9 cellular contexts compared by ENCODE assay signal in the genomic region with DNA sequence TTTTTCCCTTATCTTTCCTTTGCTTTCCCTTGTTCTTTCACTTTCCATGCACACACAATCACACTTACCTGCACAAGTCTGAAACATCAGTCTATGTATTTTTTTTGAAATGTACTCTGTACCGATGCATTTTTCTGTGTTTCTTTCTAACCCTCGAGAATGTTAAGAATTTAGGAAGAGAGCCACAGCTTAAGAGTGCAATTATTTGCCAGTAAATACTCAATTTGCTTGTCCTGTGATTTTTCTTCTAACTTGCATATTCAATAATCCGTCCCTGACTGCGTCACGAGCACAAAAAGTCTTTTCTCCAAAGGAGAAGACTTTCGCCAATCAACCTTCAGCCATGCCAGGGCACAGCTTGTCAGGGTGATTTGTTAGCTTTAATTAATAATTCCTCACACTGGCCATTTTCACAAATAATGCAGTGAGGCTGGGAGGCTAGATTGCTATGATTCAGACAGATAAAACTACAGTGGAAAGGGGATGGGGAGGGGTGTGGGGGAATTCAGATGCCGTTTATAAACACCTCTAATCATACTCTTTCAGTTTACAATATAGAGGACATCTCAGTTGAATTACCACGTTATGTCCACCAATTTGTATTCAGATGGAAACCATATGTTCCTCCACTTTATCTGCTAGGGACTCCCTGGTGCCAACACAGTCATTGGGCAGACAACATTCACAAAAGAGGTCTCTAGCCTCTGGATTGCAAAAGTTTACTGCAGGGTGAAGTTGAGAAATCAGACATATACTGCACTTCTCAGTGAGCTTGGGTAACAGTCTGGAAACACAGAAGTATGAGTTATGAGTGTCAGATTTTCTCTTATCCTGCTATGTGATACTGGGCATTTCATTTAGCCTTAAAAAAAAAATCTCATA.
DNase-seq lines count a peak whose midpoint lies in the region; ATAC-seq and TF ChIP-seq lines count a peak whose summit lies in the region.
"Had no signal": no experiment of that assay in that cellular context is flagged by ENCODE, and none has a peak within 500 bp of the region (broad histone marks: within the 10 kb centered on the region; RNA-seq: fewer than 3 reads in every experiment).

No MANE protein-coding gene starts in this region.

- no peaks in the 10 kb centered on the region for H3K4me1 ChIP-seq in ovary (ENCODE audit: insufficient read depth)

- 7 to 22% (median 10%) methylated on average over 8 of the region's 8 CpGs for WGBS in ovary, 3 donors

- TF ChIP-seq CTCF in AG09319 (IDR thresholded peaks at IDR 0.05; ENCODE audit: low read depth, low read length) (no peak), fibroblast of the aortic adventitia (IDR thresholded peaks at IDR 0.05; ENCODE audit: insufficient read depth, low read length) (no peak), ovary (IDR thresholded peaks at IDR 0.05) (no peak), WTC11 (IDR thresholded peaks at IDR 0.05) (no peak)

- POLR2A ChIA-PET in activated CD4-positive, alpha-beta T cell treated with anti-CD3 and anti-CD28 coated beads for 36 hours (lab: Charles Lee), result no interaction called here
- POLR2A ChIA-PET in WTC11 (lab: Charles Lee), result no interaction called here

- H3K27me3 Mint-ChIP-seq in activated CD4-positive, alpha-beta T cell treated with anti-CD3 and anti-CD28 coated beads for 36 hours, result no peaks in the 10 kb centered on the region
- no peaks in the 10 kb centered on the region for H3K27me3 Mint-ChIP-seq in WTC11 (ENCODE audit: low read depth)
- H3K27me3 Mint-ChIP-seq: CD4-positive, alpha-beta memory T cell had no signal

- H3K36me3 Mint-ChIP-seq in activated CD4-positive, alpha-beta T cell treated with anti-CD3 and anti-CD28 coated beads for 36 hours (ENCODE audit: low read depth), result no peaks in the 10 kb centered on the region
- H3K36me3 Mint-ChIP-seq in WTC11, result no peaks in the 10 kb centered on the region

- DNase-seq in AG09319 (ENCODE audit: extremely low read depth, low read depth) (peak; percentile 56), RPMI7951 (ENCODE audit: low read depth) (peak; percentile 67), fibroblast of the aortic adventitia (ENCODE audit: low read depth) (peak; percentile 88), ovary (no peak), NCI-H2196 treated with DMSO at 0.1 percent for 48 hours (lab: John Stamatoyannopoulos, UW; ENCODE audit: unreplicated experiment) (no peak), WTC11 (ENCODE audit: low spot score) (no peak)
- no peak for DNase-seq in activated CD4-positive, alpha-beta T cell treated with anti-CD3 and anti-CD28 coated beads for 36 hours
- no peak for DNase-seq in activated CD4-positive, alpha-beta T cell treated with anti-CD3 and anti-CD28 coated beads for 4 hours
- DNase-seq: CD4-positive, alpha-beta memory T cell had no signal

- H3K4me3 ChIP-seq in fibroblast of the aortic adventitia (ENCODE audit: low read depth, low read length), result peak overlapping the region; percentile 63
- peak overlapping the region; percentile 36 for H3K4me3 ChIP-seq in ovary

- CTCF ChIA-PET in activated CD4-positive, alpha-beta T cell treated with anti-CD3 and anti-CD28 coated beads for 36 hours (lab: Charles Lee), result no interaction called here
- CTCF ChIA-PET in WTC11 (lab: Charles Lee), result no interaction called here

- H3K27ac Mint-ChIP-seq in activated CD4-positive, alpha-beta T cell treated with anti-CD3 and anti-CD28 coated beads for 36 hours, result no peak overlapping the region
- no peak overlapping the region for H3K27ac Mint-ChIP-seq in WTC11
- H3K27ac Mint-ChIP-seq: CD4-positive, alpha-beta memory T cell had no signal

- intact Hi-C loops in ovary (cut with DNase I), result no loop called here
- intact Hi-C loops in activated CD4-positive, alpha-beta T cell treated with anti-CD3 and anti-CD28 coated beads for 36 hours (cut with DNase I, micrococcal nuclease), result no loop called here

- peaks cover 1% of the 10 kb centered on the region for H3K4me1 Mint-ChIP-seq in activated CD4-positive, alpha-beta T cell treated with anti-CD3 and anti-CD28 coated beads for 36 hours
- no peaks in the 10 kb centered on the region for H3K4me1 Mint-ChIP-seq in WTC11

- H3K27me3 ChIP-seq in ovary, result no peaks in the 10 kb centered on the region

- no peak for TF ChIP-seq EP300 in ovary (IDR thresholded peaks at IDR 0.05)

- peak overlapping the region in 1 of 2 donors; percentile 51 for H3K27ac ChIP-seq in ovary

- TF ChIP-seq POLR2A in ovary (IDR thresholded peaks at IDR 0.05), result no peak

- H3K36me3 ChIP-seq in ovary, result no peaks in the 10 kb centered on the region

- no peak for ATAC-seq in activated CD4-positive, alpha-beta T cell treated with anti-CD3 and anti-CD28 coated beads for 36 hours
- no peak for ATAC-seq in WTC11

- no peaks in the 10 kb centered on the region for H3K9me3 Mint-ChIP-seq in activated CD4-positive, alpha-beta T cell treated with anti-CD3 and anti-CD28 coated beads for 36 hours (ENCODE audit: low read depth)
- no peaks in the 10 kb centered on the region for H3K9me3 Mint-ChIP-seq in WTC11
- H3K9me3 Mint-ChIP-seq: CD4-positive, alpha-beta memory T cell had no signal

- no peaks in the 10 kb centered on the region for H3K9me3 ChIP-seq in ovary

- no peak overlapping the region for H3K4me3 Mint-ChIP-seq in activated CD4-positive, alpha-beta T cell treated with anti-CD3 and anti-CD28 coated beads for 36 hours
- H3K4me3 Mint-ChIP-seq in WTC11, result no peak overlapping the region
- H3K4me3 Mint-ChIP-seq: CD4-positive, alpha-beta memory T cell had no signal

TF ChIP-seq in WTC11, 78 proteins besides CTCF, POLR2A, EP300 and RAD21:
- TF ChIP-seq CREB1 (CRISPR knock-in tag; IDR thresholded peaks at IDR 0.05), result no peak
- TF ChIP-seq ATF1 (CRISPR knock-in tag; IDR thresholded peaks at IDR 0.05), result no peak
- TF ChIP-seq KAT7 (CRISPR knock-in tag; IDR thresholded peaks at IDR 0.05; ENCODE audit: borderline replicate concordance), result no peak
- no peak for TF ChIP-seq ATF2 (CRISPR knock-in tag; IDR thresholded peaks at IDR 0.05; ENCODE audit: borderline replicate concordance, low read depth)
- TF ChIP-seq ZNF219 (CRISPR knock-in tag; IDR thresholded peaks at IDR 0.05; ENCODE audit: borderline replicate concordance), result no peak
- no peak for TF ChIP-seq OVOL2 (CRISPR knock-in tag; IDR thresholded peaks at IDR 0.05; ENCODE audit: borderline replicate concordance)
- no peak for TF ChIP-seq CBFB (CRISPR knock-in tag; IDR thresholded peaks at IDR 0.05; ENCODE audit: low read depth)
- TF ChIP-seq, protein P1, sequence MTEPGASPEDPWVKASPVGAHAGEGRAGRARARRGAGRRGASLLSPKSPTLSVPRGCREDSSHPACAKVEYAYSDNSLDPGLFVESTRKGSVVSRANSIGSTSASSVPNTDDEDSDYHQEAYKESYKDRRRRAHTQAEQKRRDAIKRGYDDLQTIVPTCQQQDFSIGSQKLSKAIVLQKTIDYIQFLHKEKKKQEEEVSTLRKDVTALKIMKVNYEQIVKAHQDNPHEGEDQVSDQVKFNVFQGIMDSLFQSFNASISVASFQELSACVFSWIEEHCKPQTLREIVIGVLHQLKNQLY (CRISPR knock-in tag; IDR thresholded peaks at IDR 0.05), result no peak
- TF ChIP-seq ESRRA (CRISPR knock-in tag; IDR thresholded peaks at IDR 0.05; ENCODE audit: borderline replicate concordance), result no peak
TF ChIP-seq in WTC11: peak in this region for 0.

Comparison
In these comparisons a context has a peak if more than half of its experiments do, and no peak if none do; other contexts are left out.
1. DNase-seq: peak in AG09319 (single experiment), RPMI7951 (single experiment) and fibroblast of the aortic adventitia (single experiment); none in ovary (0 of 5), activated CD4-positive, alpha-beta T cell treated with anti-CD3 and anti-CD28 coated beads for 36 hours (single experiment), activated CD4-positive, alpha-beta T cell treated with anti-CD3 and anti-CD28 coated beads for 4 hours (0 of 2), NCI-H2196 treated with DMSO at 0.1 percent for 48 hours (single experiment) and WTC11 (single experiment).